In genomic region chr17:65035704-65036103, GRCh38 we compare ENCODE assay signal across 16 cellular contexts. TPM values are rescaled to one million over a fixed set of nuclear protein-coding genes. Genes with fewer than 3 reads are reported as not detected.
DNase-seq lines count a peak whose midpoint lies in the region; FAIRE-seq and TF ChIP-seq lines count a peak whose summit lies in the region.
"Had no signal": no experiment of that assay in that cellular context is flagged by ENCODE, and none has a peak within 500 bp of the region (broad histone marks: within the 10 kb centered on the region; RNA-seq: fewer than 3 reads in every experiment).

No MANE protein-coding gene starts in this region.

- no peak for TF ChIP-seq POLR2A in endothelial cell of umbilical vein (IDR thresholded peaks at IDR 0.05; ENCODE audit: low read depth, low read length)

- peak overlapping the region; percentile 71 for H3K27ac Mint-ChIP-seq in activated CD4-positive, alpha-beta T cell treated with anti-CD3 and anti-CD28 coated beads, Interleukin-2, amount 10 ng/mL, durations not matched to agents 7 days and 5 days

- H3K9me3 ChIP-seq in SK-N-MC (ENCODE audit: low read depth, low read length): no peaks in the 10 kb centered on the region
- no peaks in the 10 kb centered on the region for H3K9me3 ChIP-seq in endothelial cell of umbilical vein (replicated peaks; ENCODE audit: control insufficient read depth, insufficient read depth, low read length)
- no peaks in the 10 kb centered on the region for H3K9me3 ChIP-seq in skeletal muscle tissue (ENCODE audit: control insufficient read depth in 3 of 3, low read length in 3 of 3)
- H3K9me3 ChIP-seq in SJCRH30 (replicated peaks): no peaks in the 10 kb centered on the region
- H3K9me3 ChIP-seq: A549, MG63, thoracic aorta had no signal

- H3K4me1 Mint-ChIP-seq in activated CD4-positive, alpha-beta T cell treated with anti-CD3 and anti-CD28 coated beads, Interleukin-2, amount 10 ng/mL, durations not matched to agents 7 days and 5 days: peaks cover 59% of the 10 kb centered on the region

- intact Hi-C loops in endothelial cell of umbilical vein (cut with micrococcal nuclease): loop anchor here (2.0 kb wide), 1 partner anchor 19 kb away; no protein-coding TSS in a partner anchor

- no peaks in the 10 kb centered on the region for H3K27me3 ChIP-seq in endothelial cell of umbilical vein (ENCODE audit: control insufficient read depth in 2 of 2, insufficient read depth in 2 of 2, low read length in 2 of 2)
- H3K27me3 ChIP-seq in skeletal muscle tissue (ENCODE audit: control insufficient read depth in 3 of 3, insufficient read depth in 3 of 3, low read length in 3 of 3): no peaks in the 10 kb centered on the region
- no peaks in the 10 kb centered on the region for H3K27me3 ChIP-seq in SJCRH30
- H3K27me3 ChIP-seq: MG63 had no signal

- TF ChIP-seq CTCF in endothelial cell of umbilical vein (IDR thresholded peaks at IDR 0.05; ENCODE audit: extremely low read depth in 1 of 2, insufficient read depth in 1 of 2, low read depth in 1 of 2, low read length in 2 of 2): no peak

- H3K4me1 ChIP-seq in endothelial cell of umbilical vein (ENCODE audit: control insufficient read depth, extremely low read depth, insufficient read depth, low read length) (peaks cover 16% of the 10 kb centered on the region), skeletal muscle tissue (ENCODE audit: control insufficient read depth in 3 of 3, insufficient read depth in 3 of 3, low read length in 3 of 3) (peaks cover 12 to 15% (median 13%) of the 10 kb centered on the region in 3 donors), SJCRH30 (no peaks in the 10 kb centered on the region)

- H3K9me1 ChIP-seq in endothelial cell of umbilical vein (replicated peaks; ENCODE audit: control insufficient read depth, extremely low read depth, insufficient read depth, low read length): no peaks in the 10 kb centered on the region

- H4K20me1 ChIP-seq in endothelial cell of umbilical vein (replicated peaks; ENCODE audit: control insufficient read depth, extremely low read depth, insufficient read depth, low read length): no peaks in the 10 kb centered on the region

- peak overlapping the region; percentile 58 for H3K4me2 ChIP-seq in endothelial cell of umbilical vein (ENCODE audit: insufficient read depth, low read length)
- H3K4me2 ChIP-seq: A549 had no signal

- no peak overlapping the region for H3K4me3 Mint-ChIP-seq in activated CD4-positive, alpha-beta T cell treated with anti-CD3 and anti-CD28 coated beads, Interleukin-2, amount 10 ng/mL, durations not matched to agents 7 days and 5 days

- BruUV-seq in endothelial cell of umbilical vein (replicated peaks; lab: Mats Ljungman, UMichigan): no TSS peak

- H2AFZ ChIP-seq in endothelial cell of umbilical vein (ENCODE audit: low read depth, low read length): no peak overlapping the region

- CTCF ChIA-PET in activated CD4-positive, alpha-beta T cell treated with anti-CD3 and anti-CD28 coated beads, Interleukin-2, amount 10 ng/mL, durations not matched to agents 7 days and 5 days (lab: Charles Lee): interaction anchor here (0.6 to 1.4 kb wide), 6 partner anchors 8 to 1976 kb away, joined by 3 read pairs; no protein-coding TSS in a partner anchor
- CTCF ChIA-PET in endothelial cell of umbilical vein (lab: Charles Lee): interaction anchor here (0.8 to 1.6 kb wide), 9 partner anchors 9 to 101 kb away, joined by 3 to 6 read pairs (median 4); partner anchors contain the start of gene RGS9

- DNase-seq in activated CD4-positive, alpha-beta T cell treated with anti-CD3 and anti-CD28 coated beads, Interleukin-2, amount 10 ng/mL, durations not matched to agents 7 days and 5 days: no peak
- DNase-seq in activated CD4-positive, alpha-beta T cell treated with anti-CD3 and anti-CD28 coated beads for 48 hours: no peak
- DNase-seq in SK-N-MC (ENCODE audit: low read depth, low spot score): no peak
- no peak for DNase-seq in endothelial cell of umbilical vein (ENCODE audit: low read depth, low spot score)
- no peak for DNase-seq in T-helper 9 cell
- no peak for DNase-seq in globus pallidus (ENCODE audit: low spot score)
- no peak for DNase-seq in SJCRH30
- DNase-seq: activated CD8-positive, alpha-beta memory T cell treated with anti-CD3 and anti-CD28 coated beads, Interleukin-2, amount 50 U/mL, for 4 hours; DMS153; hypothalamus; MG63; retina had no signal

- H3K27ac ChIP-seq in SK-N-MC (peak overlapping the region; percentile 56), endothelial cell of umbilical vein (ENCODE audit: insufficient read depth, low read depth, low read length) (no peak overlapping the region), skeletal muscle tissue (ENCODE audit: low read depth, low read length) (peak overlapping the region; percentile 4), SJCRH30 (no peak overlapping the region)
- H3K27ac ChIP-seq: A549, HL-60 had no signal

- dilution Hi-C loops in endothelial cell of umbilical vein (cut with MboI; ENCODE audit: extremely low pct_ligation_motif_present, low sequenced_read_pairs): no loop called here

- peaks cover 92% of the 10 kb centered on the region for H3K79me2 ChIP-seq in endothelial cell of umbilical vein (ENCODE audit: control insufficient read depth, insufficient read depth, low read length)

- peaks cover 33% of the 10 kb centered on the region for H3K36me3 Mint-ChIP-seq in activated CD4-positive, alpha-beta T cell treated with anti-CD3 and anti-CD28 coated beads, Interleukin-2, amount 10 ng/mL, durations not matched to agents 7 days and 5 days (ENCODE audit: low read depth)

- POLR2A ChIA-PET in activated CD4-positive, alpha-beta T cell treated with anti-CD3 and anti-CD28 coated beads, Interleukin-2, amount 10 ng/mL, durations not matched to agents 7 days and 5 days (lab: Charles Lee): no interaction called here
- POLR2A ChIA-PET in endothelial cell of umbilical vein (lab: Charles Lee): interaction anchor here (0.7 kb wide), 1 partner anchor 9 kb away, joined by 3 read pairs; no protein-coding TSS in a partner anchor

- H3K9me3 Mint-ChIP-seq in activated CD4-positive, alpha-beta T cell treated with anti-CD3 and anti-CD28 coated beads, Interleukin-2, amount 10 ng/mL, durations not matched to agents 7 days and 5 days: no peaks in the 10 kb centered on the region

- no peak overlapping the region for H3K4me3 ChIP-seq in SK-N-MC
- no peak overlapping the region for H3K4me3 ChIP-seq in endothelial cell of umbilical vein (replicated peaks in 1 of 3; ENCODE audit: insufficient read depth in 1 of 3, low read depth in 1 of 3, low read length in 3 of 3)
- no peak overlapping the region for H3K4me3 ChIP-seq in skeletal muscle tissue (ENCODE audit: low read length in 3 of 3)
- H3K4me3 ChIP-seq in SJCRH30: no peak overlapping the region
- H3K4me3 ChIP-seq: A549, MG63, thoracic aorta had no signal

- FAIRE-seq in endothelial cell of umbilical vein (lab: Jason Lieb, UNC): no peak
- FAIRE-seq: A549 had no signal

- H3K36me3 ChIP-seq in SK-N-MC (ENCODE audit: insufficient read depth, low read length): peaks cover under 1% of the 10 kb centered on the region
- no peaks in the 10 kb centered on the region for H3K36me3 ChIP-seq in endothelial cell of umbilical vein (ENCODE audit: control insufficient read depth in 2 of 2, extremely low read depth in 1 of 2, insufficient read depth in 2 of 2, low read length in 2 of 2)
- no peaks in the 10 kb centered on the region for H3K36me3 ChIP-seq in skeletal muscle tissue (ENCODE audit: control insufficient read depth in 3 of 3, insufficient read depth in 3 of 3, low read length in 3 of 3)
- peaks cover 3% of the 10 kb centered on the region; the same call in 1 of the 2 replicates for H3K36me3 ChIP-seq in SJCRH30
- H3K36me3 ChIP-seq: thoracic aorta had no signal

- H3K9ac ChIP-seq in SK-N-MC (ENCODE audit: insufficient read length) (no peak overlapping the region), endothelial cell of umbilical vein (replicated peaks; ENCODE audit: extremely low read depth, insufficient read depth, low read length) (no peak overlapping the region), skeletal muscle tissue (ENCODE audit: low read depth in 1 of 3, low read length in 3 of 3) (no peak overlapping the region)

- no peaks in the 10 kb centered on the region for H3K27me3 Mint-ChIP-seq in activated CD4-positive, alpha-beta T cell treated with anti-CD3 and anti-CD28 coated beads, Interleukin-2, amount 10 ng/mL, durations not matched to agents 7 days and 5 days

TF ChIP-seq in endothelial cell of umbilical vein, 7 proteins besides CTCF, POLR2A, EP300 and RAD21:
- TF ChIP-seq, protein P1, sequence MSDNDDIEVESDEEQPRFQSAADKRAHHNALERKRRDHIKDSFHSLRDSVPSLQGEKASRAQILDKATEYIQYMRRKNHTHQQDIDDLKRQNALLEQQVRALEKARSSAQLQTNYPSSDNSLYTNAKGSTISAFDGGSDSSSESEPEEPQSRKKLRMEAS (IDR thresholded peaks at IDR 0.05; ENCODE audit: insufficient read depth, insufficient read length): no peak
- TF ChIP-seq EZH2 (IDR thresholded peaks at IDR 0.05; ENCODE audit: borderline replicate concordance, low read depth, low read length, severe bottlenecking) (no peak), JUN (IDR thresholded peaks at IDR 0.05; ENCODE audit: borderline replicate concordance, insufficient read depth, insufficient read length, low read depth) (no peak), MYC (IDR thresholded peaks at IDR 0.05; ENCODE audit: low read depth, low read length) (no peak), POLR2AphosphoS5 (IDR thresholded peaks at IDR 0.05; ENCODE audit: insufficient read depth, low read depth, low read length) (no peak), FOS (IDR thresholded peaks at IDR 0.05; ENCODE audit: borderline replicate concordance, insufficient read depth, low read length) (no peak), GATA2 (IDR thresholded peaks at IDR 0.05; ENCODE audit: insufficient read depth, insufficient read length, low read depth, low read length) (no peak)
TF ChIP-seq in endothelial cell of umbilical vein: peak in this region for 0.

RNA-seq across cellular contexts. Expression of gene GNA13, which starts 20.8 kb away (rescaled TPM):
- total RNA-seq in activated CD4-positive, alpha-beta T cell treated with anti-CD3 and anti-CD28 coated beads, Interleukin-2, amount 10 ng/mL, durations not matched to agents 7 days and 5 days: 10 to 100 TPM; 80.9 to 94.9 TPM
- 36.4 and 40.1 TPM in 2 replicates for total RNA-seq in endothelial cell of umbilical vein
- polyA plus RNA-seq in endothelial cell of umbilical vein: 15.1 and 17.1 TPM in 2 replicates
- polyA plus RNA-seq in endothelial cell of umbilical vein (2011; cell fraction: cytosol; rRNA removed): 18.5 and 19.1 TPM in 2 replicates
- polyA plus RNA-seq in endothelial cell of umbilical vein (2011; cell fraction: nucleus; rRNA removed): 11.9 and 16.8 TPM in 2 replicates
- 26.7 and 33.7 TPM in 2 replicates for polyA plus RNA-seq in endothelial cell of umbilical vein (2012)
- 33.1 and 38.6 TPM in 2 replicates for polyA minus RNA-seq in endothelial cell of umbilical vein
- 25.4 TPM for polyA minus RNA-seq in endothelial cell of umbilical vein (2011; cell fraction: cytosol; rRNA and poly(A)+ RNA removed)
- 18.2 and 24.7 TPM in 2 replicates for polyA minus RNA-seq in endothelial cell of umbilical vein (2011; cell fraction: nucleus; rRNA and poly(A)+ RNA removed)
- total RNA-seq in skeletal muscle tissue: 37.1 TPM
- total RNA-seq in SJCRH30 (2014; rRNA removed; shearing (Covaris generic)): 39.6 and 41.1 TPM in 2 replicates

Comparison
In these comparisons a context has a peak if more than half of its experiments do, and no peak if none do; other contexts are left out.
1. H3K27ac ChIP-seq: peak in SK-N-MC (single experiment) and skeletal muscle tissue (single experiment); none in endothelial cell of umbilical vein (single experiment) and SJCRH30 (single experiment).